1 cellular context compared by ENCODE assay signal in genomic region chr13:100115693-100116254, GRCh38.
A peak's percentile ranks its signal among the peaks of the same experiment; 100 is the strongest.
TF ChIP-seq lines count a peak whose summit lies in the region.

No MANE protein-coding gene starts in this region.

TF ChIP-seq in GM12878, 131 proteins besides CTCF, POLR2A, EP300 and RAD21 (continued from another document):
- TF ChIP-seq NFXL1 (IDR thresholded peaks at IDR 0.05; ENCODE audit: borderline replicate concordance) (no peak), RBBP5 (conservative IDR thresholded peaks at IDR 0.05) (no peak), LARP7 (IDR thresholded peaks at IDR 0.05) (no peak), POLR2AphosphoS2 (IDR thresholded peaks at IDR 0.05; ENCODE audit: low read depth, low read length) (no peak), TCF3 (IDR thresholded peaks at IDR 0.05; ENCODE audit: borderline replicate concordance, insufficient read depth, low read depth, low read length) (no peak), FOXM1 (IDR thresholded peaks at IDR 0.05; ENCODE audit: low read depth, low read length) (no peak), NFIC (IDR thresholded peaks at IDR 0.05; ENCODE audit: low read depth, low read length) (no peak), USF2 (IDR thresholded peaks at IDR 0.05; ENCODE audit: borderline replicate concordance, low read depth, low read length) (peak; percentile 7; the same call in 1 of the 2 replicates), SPI1 (IDR thresholded peaks at IDR 0.05; ENCODE audit: borderline replicate concordance, insufficient read depth, low read depth, low read length) (no peak), GATAD2B (conservative IDR thresholded peaks at IDR 0.05; ENCODE audit: low read depth) (no peak), SMAD5 (IDR thresholded peaks at IDR 0.05; ENCODE audit: low read depth) (no peak), STAT1 (conservative IDR thresholded peaks at IDR 0.05) (no peak), IKZF2 (IDR thresholded peaks at IDR 0.05) (peak in 1 of 2 experiments; percentile 21; a peak in 2 of 4 replicates), TAF1 (IDR thresholded peaks at IDR 0.05; ENCODE audit: borderline replicate concordance, low read depth, low read length) (no peak), RAD51 (IDR thresholded peaks at IDR 0.05) (peak; percentile 77), EED (IDR thresholded peaks at IDR 0.05; ENCODE audit: low read depth) (no peak), CUX1 (IDR thresholded peaks at IDR 0.05; ENCODE audit: insufficient replicate concordance, low read depth, low read length) (no peak), IKZF1 (conservative IDR thresholded peaks at IDR 0.05) (peak; percentile 22; the same call in 1 of the 2 replicates), CHD4 (IDR thresholded peaks at IDR 0.05) (no peak), GABPA (IDR thresholded peaks at IDR 0.05; ENCODE audit: low read depth) (no peak), ZBTB11 (CRISPR knock-in tag; IDR thresholded peaks at IDR 0.05) (no peak), BHLHE40 (IDR thresholded peaks at IDR 0.05; ENCODE audit: borderline replicate concordance in 1 of 2, low read depth in 2 of 2, low read length in 1 of 2) (peak; percentile 72 to 80), STAT3 (IDR thresholded peaks at IDR 0.05; ENCODE audit: low read depth, low read length) (no peak), POU2F2 (IDR thresholded peaks at IDR 0.05; ENCODE audit: borderline replicate concordance, low read depth, low read length) (no peak), ZBED1 (IDR thresholded peaks at IDR 0.05; ENCODE audit: borderline replicate concordance) (no peak), ATF2 (IDR thresholded peaks at IDR 0.05; ENCODE audit: low read length) (peak; percentile 38; the same call in 1 of the 2 replicates), YY1 (IDR thresholded peaks at IDR 0.05; ENCODE audit: low read depth, low read length) (no peak), PAX5 (IDR thresholded peaks at IDR 0.05; ENCODE audit: borderline replicate concordance, low read depth, low read length) (no peak), ETV6 (conservative IDR thresholded peaks at IDR 0.05 in 1 of 2, IDR thresholded peaks at IDR 0.05 in 1 of 2; ENCODE audit: borderline replicate concordance in 1 of 2, low read depth in 1 of 2) (no peak), CHD2 (IDR thresholded peaks at IDR 0.05; ENCODE audit: borderline replicate concordance, low read depth, low read length) (no peak), SIX5 (IDR thresholded peaks at IDR 0.05; ENCODE audit: low read depth, low read length, severe bottlenecking) (no peak), TCF7 (IDR thresholded peaks at IDR 0.05; ENCODE audit: borderline replicate concordance) (no peak), CEBPB (IDR thresholded peaks at IDR 0.05; ENCODE audit: borderline replicate concordance in 1 of 2, low read depth in 2 of 2, low read length in 2 of 2) (no peak), TCF12 (IDR thresholded peaks at IDR 0.05; ENCODE audit: low read depth, low read length) (no peak), FOXK2 (IDR thresholded peaks at IDR 0.05) (no peak), E4F1 (IDR thresholded peaks at IDR 0.05; ENCODE audit: borderline replicate concordance, partially characterized antibody) (no peak), RELA (IDR thresholded peaks at IDR 0.05; ENCODE audit: borderline replicate concordance, partially characterized antibody) (no peak), EGR1 (IDR thresholded peaks at IDR 0.05; ENCODE audit: borderline replicate concordance in 1 of 2, low read depth in 2 of 2, low read length in 2 of 2) (no peak), RCOR1 (conservative IDR thresholded peaks at IDR 0.05; ENCODE audit: low read depth, low read length) (no peak), NR2C1 (IDR thresholded peaks at IDR 0.05) (no peak), SUPT20H (IDR thresholded peaks at IDR 0.05; ENCODE audit: borderline replicate concordance, control insufficient read depth, low read depth, low read length) (no peak), SMARCA5 (IDR thresholded peaks at IDR 0.05) (no peak), MTA3 (IDR thresholded peaks at IDR 0.05; ENCODE audit: borderline replicate concordance, low read length) (no peak), ZSCAN29 (IDR thresholded peaks at IDR 0.05) (no peak)
TF ChIP-seq in GM12878: peak in this region for 8.
